In the genomic region with DNA sequence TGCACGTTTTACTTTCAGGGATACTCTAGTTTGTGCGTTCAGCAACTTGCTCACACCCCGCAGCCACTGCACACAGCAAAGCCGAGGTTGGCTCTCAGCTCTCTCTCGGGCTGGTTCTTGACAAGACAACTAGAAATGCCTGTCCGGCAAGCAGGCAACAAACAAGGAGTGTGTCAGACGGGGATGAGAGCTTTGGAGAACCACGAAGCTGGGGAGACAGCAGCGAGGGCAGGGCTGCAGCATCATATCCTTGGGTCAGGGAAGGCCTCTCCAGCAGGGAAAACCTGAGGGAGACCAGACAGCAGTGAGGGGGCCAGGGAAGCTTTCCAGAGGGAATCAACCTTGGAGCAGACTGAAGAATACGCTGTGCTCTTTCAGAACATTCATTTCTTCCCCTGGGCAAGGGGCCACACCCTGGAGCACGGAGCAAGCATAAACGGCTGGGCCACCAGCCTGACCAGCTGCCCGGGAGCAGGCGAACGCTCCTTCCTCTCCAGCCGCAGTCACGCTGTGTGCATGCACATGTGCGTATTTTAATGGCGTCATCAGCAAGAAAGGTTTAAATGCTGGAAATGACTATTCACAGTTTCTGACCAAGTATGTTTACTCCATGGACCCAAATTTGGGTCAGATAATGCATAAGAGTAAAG, we compare ENCODE assay signal across 12 cellular contexts. TPM values are rescaled to one million over a fixed set of nuclear protein-coding genes. Genes with fewer than 3 reads are reported as not detected.
DNase-seq lines count a peak whose midpoint lies in the region; ATAC-seq and TF ChIP-seq lines count a peak whose summit lies in the region.
"Had no signal": no experiment of that assay in that cellular context is flagged by ENCODE, and none has a peak within 500 bp of the region (broad histone marks: within the 10 kb centered on the region; RNA-seq: fewer than 3 reads in every experiment).

No MANE protein-coding gene starts in this region.

- H3K27ac ChIP-seq in esophagus (ENCODE audit: low read depth in 2 of 2, low read length in 1 of 2) = peak overlapping the region; percentile 75 to 83
- peak overlapping the region; percentile 37 for H3K27ac ChIP-seq in muscle layer of duodenum (ENCODE audit: low read length)
- H3K27ac ChIP-seq in transverse colon = peak overlapping the region; percentile 38 to 59 (median 51)

- no peak for TF ChIP-seq EP300 in transverse colon (IDR thresholded peaks at IDR 0.05; ENCODE audit: low read depth)

- no peaks in the 10 kb centered on the region for H3K36me3 ChIP-seq in esophagus (ENCODE audit: control insufficient read depth in 2 of 2, insufficient read depth in 2 of 2, low read length in 1 of 2)
- no peaks in the 10 kb centered on the region for H3K36me3 ChIP-seq in muscle layer of duodenum (ENCODE audit: control insufficient read depth in 1 of 2, insufficient read depth in 2 of 2, low read length in 2 of 2)
- H3K36me3 ChIP-seq in transverse colon = no peaks in the 10 kb centered on the region
- H3K36me3 ChIP-seq: Peyer's patch had no signal

- in situ Hi-C loops in transverse colon (cut with MboI; ENCODE audit: low pct_ligation_motif_present in 1 of 4, low pct_unique_long_range_greater_than_20kb in 1 of 4, low sequenced_read_pairs in 3 of 4) = no loop called here

- H3K4me3 ChIP-seq in esophagus (ENCODE audit: low read depth in 1 of 2, low read length in 2 of 2) = no peak overlapping the region
- H3K4me3 ChIP-seq in muscle layer of duodenum (ENCODE audit: low read depth in 1 of 2, low read length in 2 of 2) = peak overlapping the region; percentile 14 to 34
- H3K4me3 ChIP-seq in transverse colon = no peak overlapping the region
- H3K4me3 ChIP-seq: Peyer's patch had no signal

- peak; percentile 44 for DNase-seq in activated CD8-positive, alpha-beta memory T cell treated with anti-CD3 and anti-CD28 coated beads for 24 hours
- DNase-seq in activated CD8-positive, alpha-beta memory T cell treated with anti-CD3 and anti-CD28 coated beads, Interleukin-2, amount 10 ng/mL, durations not matched to agents 7 days and 5 days = no peak
- no peak for DNase-seq in transverse colon
- DNase-seq in GM19240 (ENCODE audit: insufficient read length, low spot score) = no peak
- no peak for DNase-seq in cerebellar nuclear complex (lab: John Stamatoyannopoulos, UW)
- DNase-seq in stimulated activated CD8-positive, alpha-beta memory T cell treated with anti-CD3 and anti-CD28 coated beads, Interleukin-4, amount 100 ng/mL, for 48 hours = no peak
- DNase-seq: activated CD4-positive, alpha-beta T cell treated with anti-CD3 and anti-CD28 coated beads, Interleukin-2, amount 50 U/mL, for 4 hours; MV-4-11; Peyer's patch; stimulated activated CD4-positive, alpha-beta T cell treated with anti-CD3 and anti-CD28 coated beads, Interleukin-15, amount 100 ng/mL, for 24 hours had no signal

- H3K36me3 Mint-ChIP-seq in activated CD8-positive, alpha-beta memory T cell treated with anti-CD3 and anti-CD28 coated beads, Interleukin-2, amount 10 ng/mL, durations not matched to agents 7 days and 5 days = peaks cover 32% of the 10 kb centered on the region

- no peaks in the 10 kb centered on the region for H3K9me3 Mint-ChIP-seq in activated CD8-positive, alpha-beta memory T cell treated with anti-CD3 and anti-CD28 coated beads, Interleukin-2, amount 10 ng/mL, durations not matched to agents 7 days and 5 days (ENCODE audit: low read depth)

- H3K4me1 Mint-ChIP-seq in activated CD8-positive, alpha-beta memory T cell treated with anti-CD3 and anti-CD28 coated beads, Interleukin-2, amount 10 ng/mL, durations not matched to agents 7 days and 5 days = peaks cover 86% of the 10 kb centered on the region

- no peak for ATAC-seq in activated CD8-positive, alpha-beta memory T cell treated with anti-CD3 and anti-CD28 coated beads, Interleukin-2, amount 10 ng/mL, durations not matched to agents 7 days and 5 days

- H3K27me3 Mint-ChIP-seq in activated CD8-positive, alpha-beta memory T cell treated with anti-CD3 and anti-CD28 coated beads, Interleukin-2, amount 10 ng/mL, durations not matched to agents 7 days and 5 days = no peaks in the 10 kb centered on the region

- no peak overlapping the region for H3K4me3 Mint-ChIP-seq in activated CD8-positive, alpha-beta memory T cell treated with anti-CD3 and anti-CD28 coated beads, Interleukin-2, amount 10 ng/mL, durations not matched to agents 7 days and 5 days

- TF ChIP-seq CTCF in transverse colon (IDR thresholded peaks at IDR 0.05) = no peak

- intact Hi-C loops in transverse colon (cut with DNase I; ENCODE audit: low total_unique reads) = no loop called here

- H3K4me1 ChIP-seq in esophagus (ENCODE audit: control insufficient read depth in 2 of 2, insufficient read depth in 2 of 2, low read length in 1 of 2) (peaks cover 3 to 14% of the 10 kb centered on the region in 2 donors), muscle layer of duodenum (ENCODE audit: control insufficient read depth in 1 of 2, insufficient read depth in 2 of 2, low read length in 2 of 2) (peaks cover 21 to 41% of the 10 kb centered on the region in 2 donors), transverse colon (peaks cover 0 to 54% (median 11%) of the 10 kb centered on the region in 4 donors)

- no peak for TF ChIP-seq POLR2A in transverse colon (IDR thresholded peaks at IDR 0.05)

- no peaks in the 10 kb centered on the region for H3K27me3 ChIP-seq in esophagus (ENCODE audit: control insufficient read depth in 1 of 2, insufficient read depth in 2 of 2, low read length in 2 of 2)
- no peaks in the 10 kb centered on the region for H3K27me3 ChIP-seq in muscle layer of duodenum (ENCODE audit: low read depth, low read length)
- no peaks in the 10 kb centered on the region for H3K27me3 ChIP-seq in transverse colon
- H3K27me3 ChIP-seq: Peyer's patch had no signal

- H3K9me3 ChIP-seq in esophagus (ENCODE audit: control insufficient read depth in 2 of 2, insufficient read depth in 1 of 2, low read depth in 1 of 2, low read length in 1 of 2) = no peaks in the 10 kb centered on the region
- H3K9me3 ChIP-seq in muscle layer of duodenum (ENCODE audit: control insufficient read depth in 1 of 2, low read length in 2 of 2) = no peaks in the 10 kb centered on the region
- no peaks in the 10 kb centered on the region for H3K9me3 ChIP-seq in transverse colon
- H3K9me3 ChIP-seq: Peyer's patch had no signal

- 37 to 53% methylated on average over 19 of the region's 19 CpGs for WGBS in esophagus, 2 donors
- 84 to 88% methylated on average over 12 to 19 of the region's 19 CpGs for WGBS in transverse colon (ENCODE audit: low coverage in 1 of 2), 2 donors

- CTCF ChIA-PET in activated CD8-positive, alpha-beta memory T cell treated with anti-CD3 and anti-CD28 coated beads, Interleukin-2, amount 10 ng/mL, durations not matched to agents 7 days and 5 days (lab: Charles Lee) = interaction anchor here (1.2 to 1.6 kb wide), 3 partner anchors 55 to 177 kb away, joined by 3 to 5 read pairs (median 5); no protein-coding TSS in a partner anchor

- H3K27ac Mint-ChIP-seq in activated CD8-positive, alpha-beta memory T cell treated with anti-CD3 and anti-CD28 coated beads, Interleukin-2, amount 10 ng/mL, durations not matched to agents 7 days and 5 days = no peak overlapping the region

RNA-seq across cellular contexts. Expression of a gene that starts 58.7 kb away (rescaled TPM):
- 10 to 100 TPM; 50.5 to 59.4 TPM for total RNA-seq in activated CD8-positive, alpha-beta memory T cell treated with anti-CD3 and anti-CD28 coated beads, Interleukin-2, amount 10 ng/mL, durations not matched to agents 7 days and 5 days
- 1 to 10 TPM; 3.3 to 5.2 TPM for polyA plus RNA-seq in esophagus
- 10 to 100 TPM in 2 of 4 donors, 1 to 10 TPM in 2; 4.0 to 33.7 (median 11.8) TPM for total RNA-seq in transverse colon

Comparison
In these comparisons a context has a peak if more than half of its experiments do, and no peak if none do; other contexts are left out.
1. H3K4me3 ChIP-seq: peak in muscle layer of duodenum (2 of 2); none in esophagus (0 of 2) and transverse colon (0 of 4).
2. Peak in every context shown above with its lines, with median percentiles within 50 percentile points of each other: H3K27ac ChIP-seq.